In genomic region chr5:163306421-163306820, GRCh38 we compare ENCODE assay signal across 9 cellular contexts.
DNase-seq lines count a peak whose midpoint lies in the region; ATAC-seq and TF ChIP-seq lines count a peak whose summit lies in the region.
"Had no signal": no experiment of that assay in that cellular context is flagged by ENCODE, and none has a peak within 500 bp of the region (broad histone marks: within the 10 kb centered on the region; RNA-seq: fewer than 3 reads in every experiment).

No MANE protein-coding gene starts in this region.

- H3K27ac ChIP-seq in H9 (ENCODE audit: insufficient read length, low read depth, low read length) (no peak overlapping the region), RWPE1 (no peak overlapping the region), hepatocyte (no peak overlapping the region), upper lobe of left lung (no peak overlapping the region)
- H3K27ac ChIP-seq: SJCRH30 had no signal

- H3K27me3 ChIP-seq in H9 (ENCODE audit: insufficient read depth, low read length) = no peaks in the 10 kb centered on the region
- H3K27me3 ChIP-seq in hepatocyte = no peaks in the 10 kb centered on the region
- H3K27me3 ChIP-seq in upper lobe of left lung = no peaks in the 10 kb centered on the region
- H3K27me3 ChIP-seq: SJCRH30 had no signal

- no peak overlapping the region for H3K4ac ChIP-seq in H9 (ENCODE audit: low read depth, low read length)

- no peak overlapping the region for H4K5ac ChIP-seq in H9 (ENCODE audit: insufficient read length, low read depth, low read length)

- H3K4me3 ChIP-seq in hepatocyte = no peak overlapping the region
- H3K4me3 ChIP-seq in upper lobe of left lung = no peak overlapping the region
- H3K4me3 ChIP-seq: SJCRH30 had no signal

- peaks cover 33% of the 10 kb centered on the region for H3K4me1 Mint-ChIP-seq in CD14-positive monocyte
- H3K4me1 Mint-ChIP-seq in H9 = peaks cover 0 to 6% of the 10 kb centered on the region in 2 experiments; a peak in 2 of 4 replicates
- no peaks in the 10 kb centered on the region for H3K4me1 Mint-ChIP-seq in activated CD8-positive, alpha-beta T cell treated with anti-CD3 and anti-CD28 coated beads, Interleukin-2, amount 10 ng/mL, durations not matched to agents 7 days and 5 days (ENCODE audit: low read depth)

- H3K27ac Mint-ChIP-seq in CD14-positive monocyte (no peak overlapping the region), H9 (no peak overlapping the region)
- no peak overlapping the region for H3K27ac Mint-ChIP-seq in activated CD8-positive, alpha-beta T cell treated with anti-CD3 and anti-CD28 coated beads, Interleukin-2, amount 10 ng/mL, durations not matched to agents 7 days and 5 days

- CTCF ChIA-PET in RWPE1 (lab: Yijun Ruan, JAX) = interaction anchor here (1.2 kb wide), 1 partner anchor 102 kb away, joined by 3 read pairs; no protein-coding TSS in a partner anchor
- CTCF ChIA-PET in activated CD8-positive, alpha-beta T cell treated with anti-CD3 and anti-CD28 coated beads, Interleukin-2, amount 10 ng/mL, durations not matched to agents 7 days and 5 days (lab: Charles Lee) = interaction anchor here (0.6 to 2.7 kb wide), 6 partner anchors 9 to 250 kb away, joined by 3 to 18 read pairs (median 4); no protein-coding TSS in a partner anchor

- WGBS in H9 (ENCODE audit: extremely low coverage, insufficient read length, low lambda C conversion rate) = no CpG with 5 or more reads among the region's 2 CpGs
- 47% methylated on average over 2 of the region's 2 CpGs for WGBS in hepatocyte (ENCODE audit: low lambda C conversion rate, missing lambda C conversion rate)
- 68 to 76% methylated on average over 2 of the region's 2 CpGs for WGBS in upper lobe of left lung, 2 donors

- ATAC-seq in GM19395 (IDR thresholded peaks at IDR 0.05; ENCODE audit: unreplicated experiment) (no peak), upper lobe of left lung (ENCODE audit: low FRiP score in 2 of 2) (no peak), HG02610 (IDR thresholded peaks at IDR 0.05; ENCODE audit: unreplicated experiment) (no peak)
- no peak for ATAC-seq in activated CD8-positive, alpha-beta T cell treated with anti-CD3 and anti-CD28 coated beads, Interleukin-2, amount 10 ng/mL, durations not matched to agents 7 days and 5 days

- no peak overlapping the region for H2BK120ac ChIP-seq in H9 (ENCODE audit: low read depth, low read length, poor library complexity, severe bottlenecking)

- H3K79me2 ChIP-seq in H9 (ENCODE audit: insufficient read depth, low read length) (no peaks in the 10 kb centered on the region), hepatocyte (no peaks in the 10 kb centered on the region)

- no peaks in the 10 kb centered on the region for H3K23me2 ChIP-seq in H9 (ENCODE audit: insufficient read length, low read depth, low read length, poor library complexity, severe bottlenecking)

- H3T11ph ChIP-seq in H9 (ENCODE audit: low read length) = no peak overlapping the region

- H3K4me1 ChIP-seq in H9 (ENCODE audit: insufficient read depth, low read length) = peaks cover under 1% of the 10 kb centered on the region; the same call in 1 of the 2 replicates
- no peaks in the 10 kb centered on the region for H3K4me1 ChIP-seq in hepatocyte (ENCODE audit: insufficient read depth)
- no peaks in the 10 kb centered on the region for H3K4me1 ChIP-seq in upper lobe of left lung
- H3K4me1 ChIP-seq: SJCRH30 had no signal

- intact Hi-C loops in CD14-positive monocyte (cut with micrococcal nuclease) = no loop called here

- H3K14ac ChIP-seq in H9 (ENCODE audit: insufficient read depth, low read length) = no peak overlapping the region

- no peak overlapping the region for H3K18ac ChIP-seq in H9 (ENCODE audit: insufficient read length, low read depth, low read length)

- H3K23ac ChIP-seq in H9 (ENCODE audit: insufficient read length, low read depth, low read length) = no peak overlapping the region

- H3K4me3 Mint-ChIP-seq in CD14-positive monocyte (no peak overlapping the region), H9 (no peak overlapping the region)
- H3K4me3 Mint-ChIP-seq in activated CD8-positive, alpha-beta T cell treated with anti-CD3 and anti-CD28 coated beads, Interleukin-2, amount 10 ng/mL, durations not matched to agents 7 days and 5 days = no peak overlapping the region

- H4K20me1 ChIP-seq in H9 (ENCODE audit: control insufficient read depth, insufficient read depth, insufficient read length) (no peaks in the 10 kb centered on the region), hepatocyte (ENCODE audit: insufficient read depth, poor library complexity, severe bottlenecking) (no peaks in the 10 kb centered on the region)

- H3K27me3 Mint-ChIP-seq in CD14-positive monocyte (ENCODE audit: low read depth in 3 of 3) = peaks cover 5 to 16% (median 7%) of the 10 kb centered on the region in 3 donors
- H3K27me3 Mint-ChIP-seq in H9 (ENCODE audit: low read depth) = no peaks in the 10 kb centered on the region
- no peaks in the 10 kb centered on the region for H3K27me3 Mint-ChIP-seq in activated CD8-positive, alpha-beta T cell treated with anti-CD3 and anti-CD28 coated beads, Interleukin-2, amount 10 ng/mL, durations not matched to agents 7 days and 5 days (ENCODE audit: low read depth)

- no peak for DNase-seq in CD14-positive monocyte (ENCODE audit: low spot score)
- no peak for DNase-seq in H9
- DNase-seq in RWPE1 (ENCODE audit: low spot score) = no peak
- DNase-seq in hepatocyte (ENCODE audit: low spot score) = peak; percentile 8
- DNase-seq in activated CD8-positive, alpha-beta T cell treated with anti-CD3 and anti-CD28 coated beads, Interleukin-2, amount 10 ng/mL, durations not matched to agents 7 days and 5 days = no peak
- DNase-seq in upper lobe of left lung = no peak

- no peak overlapping the region for H3K9ac ChIP-seq in H9 (ENCODE audit: extremely low read depth, insufficient read length, low read length)

- H2BK15ac ChIP-seq in H9 (ENCODE audit: low read depth, low read length) = no peak overlapping the region

- no peak overlapping the region for H2BK20ac ChIP-seq in H9 (ENCODE audit: low read depth, low read length, poor library complexity, severe bottlenecking)

- no peak overlapping the region for H2BK12ac ChIP-seq in H9 (ENCODE audit: insufficient read length, low read depth, low read length)

- peaks cover 13 to 17% (median 16%) of the 10 kb centered on the region in 7 donors for H3K9me3 Mint-ChIP-seq in CD14-positive monocyte
- no peaks in the 10 kb centered on the region; a peak in 1 of 5 replicates for H3K9me3 Mint-ChIP-seq in H9
- no peaks in the 10 kb centered on the region for H3K9me3 Mint-ChIP-seq in activated CD8-positive, alpha-beta T cell treated with anti-CD3 and anti-CD28 coated beads, Interleukin-2, amount 10 ng/mL, durations not matched to agents 7 days and 5 days (ENCODE audit: insufficient read depth)

- H3K56ac ChIP-seq in H9 (ENCODE audit: insufficient read length, low read depth, low read length) = no peak overlapping the region

- H3K36me3 ChIP-seq in hepatocyte (replicated peaks; ENCODE audit: insufficient read depth, low read depth) (no peaks in the 10 kb centered on the region), upper lobe of left lung (no peaks in the 10 kb centered on the region)
- H3K36me3 ChIP-seq: SJCRH30 had no signal

- H4K8ac ChIP-seq in H9 (replicated peaks; ENCODE audit: insufficient read length, low read depth, low read length) = no peak overlapping the region

- peak; percentile 45 for TF ChIP-seq CTCF in CD14-positive monocyte (IDR thresholded peaks at IDR 0.05)
- peak; percentile 71 for TF ChIP-seq CTCF in H9 (conservative IDR thresholded peaks at IDR 0.05)
- TF ChIP-seq CTCF in RWPE1 (conservative IDR thresholded peaks at IDR 0.05; ENCODE audit: low read depth) = 0 out of 2 replicates have a peak, but pooled peaks have one; percentile 6
- peak; percentile 37 for TF ChIP-seq CTCF in hepatocyte (IDR thresholded peaks at IDR 0.05; ENCODE audit: poor library complexity)
- TF ChIP-seq CTCF in upper lobe of left lung (IDR thresholded peaks at IDR 0.05) = peak in 3 of 6 experiments; percentile 5 to 16 (median 14)

- no peak for TF ChIP-seq POLR2A in upper lobe of left lung (IDR thresholded peaks at IDR 0.05)

- no peak overlapping the region for H2AFZ ChIP-seq in H9 (ENCODE audit: low read length)
- no peak overlapping the region for H2AFZ ChIP-seq in hepatocyte

- POLR2A ChIA-PET in RWPE1 (lab: Yijun Ruan, JAX; ENCODE audit: low non-redundant PET) = no interaction called here
- POLR2A ChIA-PET in activated CD8-positive, alpha-beta T cell treated with anti-CD3 and anti-CD28 coated beads, Interleukin-2, amount 10 ng/mL, durations not matched to agents 7 days and 5 days (lab: Charles Lee) = no interaction called here

- TF ChIP-seq EP300 in upper lobe of left lung (IDR thresholded peaks at IDR 0.05) = no peak

- no peak overlapping the region for H2BK5ac ChIP-seq in H9 (ENCODE audit: insufficient read length, low read length)

- H3K36me3 Mint-ChIP-seq in CD14-positive monocyte = peaks cover under 1 to 4% of the 10 kb centered on the region in 2 donors
- peaks cover 0 to 2% (median 0%) of the 10 kb centered on the region in 3 experiments; a peak in 2 of 7 replicates for H3K36me3 Mint-ChIP-seq in H9 (ENCODE audit: insufficient read depth in 1 of 3, low read depth in 3 of 3)
- H3K36me3 Mint-ChIP-seq in activated CD8-positive, alpha-beta T cell treated with anti-CD3 and anti-CD28 coated beads, Interleukin-2, amount 10 ng/mL, durations not matched to agents 7 days and 5 days (ENCODE audit: low read depth) = no peaks in the 10 kb centered on the region

- no peak overlapping the region for H4K91ac ChIP-seq in H9 (ENCODE audit: insufficient read length, low read depth, low read length)

- H3K9me3 ChIP-seq in H9 (ENCODE audit: control insufficient read depth, low read depth, low read length) (no peaks in the 10 kb centered on the region), hepatocyte (ENCODE audit: low read depth) (no peaks in the 10 kb centered on the region), upper lobe of left lung (no peaks in the 10 kb centered on the region)
- H3K9me3 ChIP-seq: SJCRH30 had no signal

- H2AK5ac ChIP-seq in H9 (ENCODE audit: insufficient read length, low read length) = no peak overlapping the region

- H3K9me2 ChIP-seq in hepatocyte (replicated peaks; ENCODE audit: insufficient read depth) = no peaks in the 10 kb centered on the region

- no peak overlapping the region for H3K4me2 ChIP-seq in H9 (ENCODE audit: insufficient read depth, insufficient read length, low read length)
- no peak overlapping the region for H3K4me2 ChIP-seq in hepatocyte

- H3K79me1 ChIP-seq in H9 (ENCODE audit: insufficient read depth, low read depth, low read length, poor library complexity, severe bottlenecking) = no peaks in the 10 kb centered on the region
